23 cellular contexts compared by ENCODE assay signal in genomic region chr3:181956122-181956521, GRCh38.
DNase-seq lines count a peak whose midpoint lies in the region; ATAC-seq and TF ChIP-seq lines count a peak whose summit lies in the region.
"Had no signal": no experiment of that assay in that cellular context is flagged by ENCODE, and none has a peak within 500 bp of the region (broad histone marks: within the 10 kb centered on the region; RNA-seq: fewer than 3 reads in every experiment).

No MANE protein-coding gene starts in this region.

- DNase-seq in H9, result no peak
- DNase-seq in islet precursor cell, result peak; percentile 68
- no peak for DNase-seq in cerebellum (ENCODE audit: low spot score)
- DNase-seq in caudate nucleus (lab: John Stamatoyannopoulos, UW), result no peak
- DNase-seq: activated naive CD4-positive, alpha-beta T cell treated with anti-CD3 and anti-CD28 coated beads, Interleukin-2, amount 10 ng/mL, durations not matched to agents 7 days and 5 days; activated T-cell treated with anti-CD3 and anti-CD28 coated beads for 4 hours; CD8-positive, alpha-beta memory T cell; cerebellar nuclear complex; DMS79; effector memory CD8-positive, alpha-beta T cell; GOT3; head of caudate nucleus; NCI-H1436 treated with DMSO at 0.1 percent for 48 hours; ovary; SK-N-SH; stimulated activated CD4-positive, alpha-beta T cell treated with anti-CD3 and anti-CD28 coated beads, Interleukin-1b, Interleukin-23, amount 100 ng/mL, for 48 hours had no signal

- H2BK15ac ChIP-seq in H9 (ENCODE audit: low read depth, low read length), result no peak overlapping the region

- H3K4me1 ChIP-seq in H9 (ENCODE audit: insufficient read depth, low read length) (no peaks in the 10 kb centered on the region), KMS-11 (ENCODE audit: low read depth, poor library complexity, severe bottlenecking) (peaks cover 21% of the 10 kb centered on the region)
- H3K4me1 ChIP-seq: ascending aorta had no signal

- peaks cover 17 to 22% of the 10 kb centered on the region in 2 experiments for H3K4me1 Mint-ChIP-seq in H9
- no peaks in the 10 kb centered on the region for H3K4me1 Mint-ChIP-seq in activated T-helper 17 cell treated with anti-CD3 and anti-CD28 coated beads, Interleukin-2, amount 50 U/mL, for 72 hours
- H3K4me1 Mint-ChIP-seq: activated naive CD4-positive, alpha-beta T cell treated with anti-CD3 and anti-CD28 coated beads, Interleukin-2, amount 10 ng/mL, durations not matched to agents 7 days and 5 days; CD8-positive, alpha-beta memory T cell had no signal

- no peak overlapping the region for H2BK12ac ChIP-seq in H9 (ENCODE audit: insufficient read length, low read depth, low read length)

- H3K18ac ChIP-seq in H9 (ENCODE audit: insufficient read length, low read depth, low read length), result no peak overlapping the region

- no peak overlapping the region for H2BK20ac ChIP-seq in H9 (ENCODE audit: low read depth, low read length, poor library complexity, severe bottlenecking)

- no peak overlapping the region for H4K91ac ChIP-seq in H9 (ENCODE audit: insufficient read length, low read depth, low read length)

- H3K14ac ChIP-seq in H9 (ENCODE audit: insufficient read depth, low read length), result no peak overlapping the region

- no peak overlapping the region for H3K56ac ChIP-seq in H9 (ENCODE audit: insufficient read length, low read depth, low read length)

- H3K36me3 Mint-ChIP-seq in H9 (ENCODE audit: insufficient read depth in 1 of 3, low read depth in 3 of 3), result peaks cover 0 to 2% (median 0%) of the 10 kb centered on the region in 3 experiments; a peak in 2 of 7 replicates
- no peaks in the 10 kb centered on the region for H3K36me3 Mint-ChIP-seq in activated T-helper 17 cell treated with anti-CD3 and anti-CD28 coated beads, Interleukin-2, amount 50 U/mL, for 72 hours (ENCODE audit: low read depth)
- H3K36me3 Mint-ChIP-seq: activated naive CD4-positive, alpha-beta T cell treated with anti-CD3 and anti-CD28 coated beads, Interleukin-2, amount 10 ng/mL, durations not matched to agents 7 days and 5 days; CD8-positive, alpha-beta memory T cell had no signal

- H4K5ac ChIP-seq in H9 (ENCODE audit: insufficient read length, low read depth, low read length), result no peak overlapping the region

- no peak for TF ChIP-seq CTCF in H9 (conservative IDR thresholded peaks at IDR 0.05)
- no peak for TF ChIP-seq CTCF in KMS-11 (conservative IDR thresholded peaks at IDR 0.05; ENCODE audit: low read depth, low read length)

- H3K4me2 ChIP-seq in H9 (ENCODE audit: insufficient read depth, insufficient read length, low read length), result no peak overlapping the region
- H3K4me2 ChIP-seq in KMS-11, result peak overlapping the region; percentile 40; the same call in 1 of the 2 replicates
- H3K4me2 ChIP-seq: SK-N-SH had no signal

- no peak overlapping the region for H2AK5ac ChIP-seq in H9 (ENCODE audit: insufficient read length, low read length)

- no peaks in the 10 kb centered on the region for H3K9me3 Mint-ChIP-seq in H9
- peaks cover 9% of the 10 kb centered on the region for H3K9me3 Mint-ChIP-seq in activated T-helper 17 cell treated with anti-CD3 and anti-CD28 coated beads, Interleukin-2, amount 50 U/mL, for 72 hours
- H3K9me3 Mint-ChIP-seq: activated naive CD4-positive, alpha-beta T cell treated with anti-CD3 and anti-CD28 coated beads, Interleukin-2, amount 10 ng/mL, durations not matched to agents 7 days and 5 days; stimulated activated naive CD8-positive, alpha-beta T cell treated with anti-CD3 and anti-CD28 coated beads, Interleukin-15, Interleukin-2, amounts not matched to agents 100 ng/mL and 50 ng/mL, for 24 hours had no signal

- no peaks in the 10 kb centered on the region for H3K9me3 ChIP-seq in H9 (ENCODE audit: control insufficient read depth, low read depth, low read length)
- H3K9me3 ChIP-seq: ascending aorta, ovary, SK-N-SH had no signal

- H3K4me3 ChIP-seq in KMS-11 (IDR thresholded peaks at IDR 0.05; ENCODE audit: insufficient read depth, low read depth, low read length), result no peak overlapping the region
- H3K4me3 ChIP-seq: ascending aorta, lung, ovary had no signal

- H3K4me3 Mint-ChIP-seq in H9, result no peak overlapping the region
- no peak overlapping the region for H3K4me3 Mint-ChIP-seq in activated T-helper 17 cell treated with anti-CD3 and anti-CD28 coated beads, Interleukin-2, amount 50 U/mL, for 72 hours
- H3K4me3 Mint-ChIP-seq: activated naive CD4-positive, alpha-beta T cell treated with anti-CD3 and anti-CD28 coated beads, Interleukin-2, amount 10 ng/mL, durations not matched to agents 7 days and 5 days; CD8-positive, alpha-beta memory T cell; effector memory CD8-positive, alpha-beta T cell; stimulated activated naive CD8-positive, alpha-beta T cell treated with anti-CD3 and anti-CD28 coated beads, Interleukin-15, Interleukin-2, amounts not matched to agents 100 ng/mL and 50 ng/mL, for 24 hours had no signal

- H3T11ph ChIP-seq in H9 (ENCODE audit: low read length), result no peak overlapping the region

- H3K27ac Mint-ChIP-seq in H9, result peak overlapping the region in 2 of 3 experiments; percentile 29 to 31; a peak in 1 of 7 replicates
- H3K27ac Mint-ChIP-seq in activated T-helper 17 cell treated with anti-CD3 and anti-CD28 coated beads, Interleukin-2, amount 50 U/mL, for 72 hours, result no peak overlapping the region
- H3K27ac Mint-ChIP-seq: activated naive CD4-positive, alpha-beta T cell treated with anti-CD3 and anti-CD28 coated beads, Interleukin-2, amount 10 ng/mL, durations not matched to agents 7 days and 5 days; CD8-positive, alpha-beta memory T cell; effector memory CD8-positive, alpha-beta T cell; stimulated activated naive CD8-positive, alpha-beta T cell treated with anti-CD3 and anti-CD28 coated beads, Interleukin-15, Interleukin-2, amounts not matched to agents 100 ng/mL and 50 ng/mL, for 24 hours had no signal

- no peak overlapping the region for H3K4ac ChIP-seq in H9 (ENCODE audit: low read depth, low read length)

- H3K27me3 Mint-ChIP-seq in H9 (ENCODE audit: low read depth), result no peaks in the 10 kb centered on the region
- H3K27me3 Mint-ChIP-seq in activated T-helper 17 cell treated with anti-CD3 and anti-CD28 coated beads, Interleukin-2, amount 50 U/mL, for 72 hours, result no peaks in the 10 kb centered on the region
- H3K27me3 Mint-ChIP-seq: activated naive CD4-positive, alpha-beta T cell treated with anti-CD3 and anti-CD28 coated beads, Interleukin-2, amount 10 ng/mL, durations not matched to agents 7 days and 5 days; effector memory CD8-positive, alpha-beta T cell; stimulated activated naive CD8-positive, alpha-beta T cell treated with anti-CD3 and anti-CD28 coated beads, Interleukin-15, Interleukin-2, amounts not matched to agents 100 ng/mL and 50 ng/mL, for 24 hours had no signal

- H4K20me1 ChIP-seq in H9 (ENCODE audit: control insufficient read depth, insufficient read depth, insufficient read length), result no peaks in the 10 kb centered on the region
- no peaks in the 10 kb centered on the region for H4K20me1 ChIP-seq in KMS-11 (ENCODE audit: insufficient read depth)

- H3K23ac ChIP-seq in H9 (ENCODE audit: insufficient read length, low read depth, low read length), result no peak overlapping the region

- ATAC-seq in GM18858 (IDR thresholded peaks at IDR 0.05; ENCODE audit: unreplicated experiment) (peak; percentile 25), GM19467 (IDR thresholded peaks at IDR 0.05; ENCODE audit: unreplicated experiment) (no peak)
- ATAC-seq in activated T-helper 17 cell treated with anti-CD3 and anti-CD28 coated beads, Interleukin-2, amount 50 U/mL, for 72 hours (replicated peaks), result no peak
- ATAC-seq: effector memory CD8-positive, alpha-beta T cell had no signal

- H3K36me3 ChIP-seq in KMS-11 (ENCODE audit: insufficient read depth), result no peaks in the 10 kb centered on the region
- H3K36me3 ChIP-seq: ascending aorta, ovary had no signal

- H3K79me2 ChIP-seq in H9 (ENCODE audit: insufficient read depth, low read length) (no peaks in the 10 kb centered on the region), KMS-11 (ENCODE audit: insufficient read depth, low read depth) (no peaks in the 10 kb centered on the region)

- H2AFZ ChIP-seq in H9 (ENCODE audit: low read length) (no peak overlapping the region), KMS-11 (ENCODE audit: low read depth) (peak overlapping the region; percentile 38; the same call in 1 of the 2 replicates)

- H3K27me3 ChIP-seq in H9 (ENCODE audit: insufficient read depth, low read length) (0 out of 2 replicates have a peak, but pooled peaks cover 2% of the 10 kb centered on the region), KMS-11 (ENCODE audit: insufficient read depth, low read depth) (no peaks in the 10 kb centered on the region)
- H3K27me3 ChIP-seq: ascending aorta, ovary had no signal

- H3K79me1 ChIP-seq in H9 (ENCODE audit: insufficient read depth, low read depth, low read length, poor library complexity, severe bottlenecking), result no peaks in the 10 kb centered on the region

- H4K8ac ChIP-seq in H9 (replicated peaks; ENCODE audit: insufficient read length, low read depth, low read length), result no peak overlapping the region

- no peaks in the 10 kb centered on the region for H3K23me2 ChIP-seq in H9 (ENCODE audit: insufficient read length, low read depth, low read length, poor library complexity, severe bottlenecking)

- H3K27ac ChIP-seq in H9 (ENCODE audit: insufficient read length, low read depth, low read length) (no peak overlapping the region), KMS-11 (peak overlapping the region; percentile 2; the same call in 1 of the 2 replicates), caudate nucleus (ENCODE audit: low read depth, low read length) (no peak overlapping the region)
- H3K27ac ChIP-seq: ascending aorta, ovary had no signal

- no peak overlapping the region for H3K9ac ChIP-seq in H9 (ENCODE audit: extremely low read depth, insufficient read length, low read length)
- no peak overlapping the region for H3K9ac ChIP-seq in KMS-11
- H3K9ac ChIP-seq: SK-N-SH had no signal

- no CpG with 5 or more reads among the region's 5 CpGs for WGBS in H9 (ENCODE audit: extremely low coverage, insufficient read length, low lambda C conversion rate)

- no peak overlapping the region for H2BK5ac ChIP-seq in H9 (ENCODE audit: insufficient read length, low read length)

- H2BK120ac ChIP-seq in H9 (ENCODE audit: low read depth, low read length, poor library complexity, severe bottlenecking), result no peak overlapping the region
